1 cellular context compared by ENCODE assay signal in the genomic region with DNA sequence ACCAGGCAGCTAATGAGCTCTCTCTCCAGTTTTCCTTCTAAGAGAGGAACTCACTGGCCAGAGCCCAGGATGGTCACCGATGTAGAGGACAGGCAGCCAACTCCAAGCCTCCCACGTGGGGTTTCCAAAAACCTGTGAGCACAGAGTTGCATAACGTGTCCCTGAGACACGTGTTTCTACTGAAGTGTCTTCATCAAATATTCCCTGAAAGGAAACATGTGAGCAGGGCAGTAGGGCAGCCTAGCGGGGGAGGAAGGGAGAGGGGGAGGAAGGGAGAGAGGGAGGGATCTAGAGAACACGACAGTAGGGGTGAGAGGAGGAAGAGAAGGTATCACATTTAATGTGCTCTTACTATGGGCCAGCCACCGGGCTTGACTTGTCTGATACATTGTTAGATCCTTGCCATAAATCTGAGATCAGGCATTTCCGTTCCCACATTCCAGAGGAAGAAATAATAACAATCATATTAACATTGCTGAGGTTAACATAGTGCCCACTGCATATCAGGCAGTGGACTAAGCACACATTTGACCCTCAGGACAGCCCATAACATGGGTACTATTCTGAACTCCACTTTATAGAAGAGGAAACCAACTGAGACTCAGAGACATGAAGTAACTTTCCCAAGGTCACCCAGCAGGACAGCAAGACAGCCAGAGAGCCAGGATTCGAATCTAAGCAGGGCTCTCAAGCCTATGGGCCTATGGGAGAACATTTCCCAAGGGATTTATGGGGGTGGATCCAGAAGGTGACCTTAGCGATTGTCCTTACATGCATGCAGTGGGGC.
A peak's percentile ranks its signal among the peaks of the same experiment; 100 is the strongest.
TF ChIP-seq lines count a peak whose summit lies in the region.

No MANE protein-coding gene starts in this region.

TF ChIP-seq in HEK293, 187 proteins besides CTCF, POLR2A, EP300 and RAD21 (continued from another document):
- TF ChIP-seq, protein P1, sequence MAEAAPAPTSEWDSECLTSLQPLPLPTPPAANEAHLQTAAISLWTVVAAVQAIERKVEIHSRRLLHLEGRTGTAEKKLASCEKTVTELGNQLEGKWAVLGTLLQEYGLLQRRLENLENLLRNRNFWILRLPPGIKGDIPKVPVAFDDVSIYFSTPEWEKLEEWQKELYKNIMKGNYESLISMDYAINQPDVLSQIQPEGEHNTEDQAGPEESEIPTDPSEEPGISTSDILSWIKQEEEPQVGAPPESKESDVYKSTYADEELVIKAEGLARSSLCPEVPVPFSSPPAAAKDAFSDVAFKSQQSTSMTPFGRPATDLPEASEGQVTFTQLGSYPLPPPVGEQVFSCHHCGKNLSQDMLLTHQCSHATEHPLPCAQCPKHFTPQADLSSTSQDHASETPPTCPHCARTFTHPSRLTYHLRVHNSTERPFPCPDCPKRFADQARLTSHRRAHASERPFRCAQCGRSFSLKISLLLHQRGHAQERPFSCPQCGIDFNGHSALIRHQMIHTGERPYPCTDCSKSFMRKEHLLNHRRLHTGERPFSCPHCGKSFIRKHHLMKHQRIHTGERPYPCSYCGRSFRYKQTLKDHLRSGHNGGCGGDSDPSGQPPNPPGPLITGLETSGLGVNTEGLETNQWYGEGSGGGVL (tag by site-specific recombination; IDR thresholded peaks at IDR 0.05): peak; percentile 83
- no peak for TF ChIP-seq ZNF341 (tag by site-specific recombination; IDR thresholded peaks at IDR 0.05; ENCODE audit: low read depth)
- TF ChIP-seq EGR2 (tag by site-specific recombination; IDR thresholded peaks at IDR 0.05; ENCODE audit: low read depth): peak; percentile 79
- TF ChIP-seq ZNF350 (tag by site-specific recombination; IDR thresholded peaks at IDR 0.05): no peak
- TF ChIP-seq ZNF558 (tag by site-specific recombination; IDR thresholded peaks at IDR 0.05): no peak
- no peak for TF ChIP-seq ZNF416 (tag by site-specific recombination; IDR thresholded peaks at IDR 0.05)
- TF ChIP-seq ZNF221 (tag by site-specific recombination; IDR thresholded peaks at IDR 0.05; ENCODE audit: borderline replicate concordance): no peak
- 0 out of 2 replicates have a peak, but pooled peaks have one; percentile 22 for TF ChIP-seq ZNF366 (tag by site-specific recombination; conservative IDR thresholded peaks at IDR 0.05)
- TF ChIP-seq, protein P2, sequence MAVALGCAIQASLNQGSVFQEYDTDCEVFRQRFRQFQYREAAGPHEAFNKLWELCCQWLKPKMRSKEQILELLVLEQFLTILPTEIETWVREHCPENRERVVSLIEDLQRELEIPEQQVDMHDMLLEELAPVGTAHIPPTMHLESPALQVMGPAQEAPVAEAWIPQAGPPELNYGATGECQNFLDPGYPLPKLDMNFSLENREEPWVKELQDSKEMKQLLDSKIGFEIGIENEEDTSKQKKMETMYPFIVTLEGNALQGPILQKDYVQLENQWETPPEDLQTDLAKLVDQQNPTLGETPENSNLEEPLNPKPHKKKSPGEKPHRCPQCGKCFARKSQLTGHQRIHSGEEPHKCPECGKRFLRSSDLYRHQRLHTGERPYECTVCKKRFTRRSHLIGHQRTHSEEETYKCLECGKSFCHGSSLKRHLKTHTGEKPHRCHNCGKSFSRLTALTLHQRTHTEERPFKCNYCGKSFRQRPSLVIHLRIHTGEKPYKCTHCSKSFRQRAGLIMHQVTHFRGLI (tag by site-specific recombination; IDR thresholded peaks at IDR 0.05): no peak
- TF ChIP-seq ZNF707 (tag by site-specific recombination; IDR thresholded peaks at IDR 0.05): no peak
- no peak for TF ChIP-seq BCL11A (tag by site-specific recombination; IDR thresholded peaks at IDR 0.05; ENCODE audit: low read depth)
